Comparison of ENCODE assay signal across 1 cellular context in the genomic region with DNA sequence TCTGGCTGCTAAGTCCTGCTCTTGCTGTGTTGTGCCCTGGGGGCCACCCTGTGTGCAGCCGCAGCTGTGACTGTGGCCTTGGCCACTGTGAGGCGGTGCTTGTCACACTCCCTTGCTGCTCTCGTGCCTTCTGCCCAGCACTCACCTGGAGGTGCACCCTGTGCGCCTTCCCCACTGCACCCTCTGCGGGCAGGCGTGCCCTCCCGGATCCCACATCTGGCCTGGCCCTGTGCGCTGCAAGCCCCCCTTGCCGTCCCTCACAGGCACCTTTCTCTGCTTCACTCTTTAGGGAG.
TF ChIP-seq lines count a peak whose summit lies in the region.

No MANE protein-coding gene starts in this region.

TF ChIP-seq in K562, 482 proteins besides CTCF, POLR2A, EP300 and RAD21 (continued from another document):
- TF ChIP-seq, protein P1, sequence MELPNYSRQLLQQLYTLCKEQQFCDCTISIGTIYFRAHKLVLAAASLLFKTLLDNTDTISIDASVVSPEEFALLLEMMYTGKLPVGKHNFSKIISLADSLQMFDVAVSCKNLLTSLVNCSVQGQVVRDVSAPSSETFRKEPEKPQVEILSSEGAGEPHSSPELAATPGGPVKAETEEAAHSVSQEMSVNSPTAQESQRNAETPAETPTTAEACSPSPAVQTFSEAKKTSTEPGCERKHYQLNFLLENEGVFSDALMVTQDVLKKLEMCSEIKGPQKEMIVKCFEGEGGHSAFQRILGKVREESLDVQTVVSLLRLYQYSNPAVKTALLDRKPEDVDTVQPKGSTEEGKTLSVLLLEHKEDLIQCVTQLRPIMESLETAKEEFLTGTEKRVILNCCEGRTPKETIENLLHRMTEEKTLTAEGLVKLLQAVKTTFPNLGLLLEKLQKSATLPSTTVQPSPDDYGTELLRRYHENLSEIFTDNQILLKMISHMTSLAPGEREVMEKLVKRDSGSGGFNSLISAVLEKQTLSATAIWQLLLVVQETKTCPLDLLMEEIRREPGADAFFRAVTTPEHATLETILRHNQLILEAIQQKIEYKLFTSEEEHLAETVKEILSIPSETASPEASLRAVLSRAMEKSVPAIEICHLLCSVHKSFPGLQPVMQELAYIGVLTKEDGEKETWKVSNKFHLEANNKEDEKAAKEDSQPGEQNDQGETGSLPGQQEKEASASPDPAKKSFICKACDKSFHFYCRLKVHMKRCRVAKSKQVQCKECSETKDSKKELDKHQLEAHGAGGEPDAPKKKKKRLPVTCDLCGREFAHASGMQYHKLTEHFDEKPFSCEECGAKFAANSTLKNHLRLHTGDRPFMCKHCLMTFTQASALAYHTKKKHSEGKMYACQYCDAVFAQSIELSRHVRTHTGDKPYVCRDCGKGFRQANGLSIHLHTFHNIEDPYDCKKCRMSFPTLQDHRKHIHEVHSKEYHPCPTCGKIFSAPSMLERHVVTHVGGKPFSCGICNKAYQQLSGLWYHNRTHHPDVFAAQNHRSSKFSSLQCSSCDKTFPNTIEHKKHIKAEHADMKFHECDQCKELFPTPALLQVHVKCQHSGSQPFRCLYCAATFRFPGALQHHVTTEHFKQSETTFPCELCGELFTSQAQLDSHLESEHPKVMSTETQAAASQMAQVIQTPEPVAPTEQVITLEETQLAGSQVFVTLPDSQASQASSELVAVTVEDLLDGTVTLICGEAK (IDR thresholded peaks at IDR 0.05), result no peak
- TF ChIP-seq, protein P1 (CRISPR knock-in tag; IDR thresholded peaks at IDR 0.05), result peak; percentile 50; the same call in 1 of the 2 replicates
- TF ChIP-seq RBM22 (IDR thresholded peaks at IDR 0.05; ENCODE audit: low read depth, low read length, poor library complexity, severe bottlenecking), result no peak
- no peak for TF ChIP-seq NBN (IDR thresholded peaks at IDR 0.05; ENCODE audit: low read depth)
- TF ChIP-seq ZNF3 (CRISPR knock-in tag; IDR thresholded peaks at IDR 0.05), result no peak
- no peak for TF ChIP-seq COPS2 (conservative IDR thresholded peaks at IDR 0.05)
- peak; percentile 7 for TF ChIP-seq PCBP1 (IDR thresholded peaks at IDR 0.05; ENCODE audit: low read depth, low read length, poor library complexity, severe bottlenecking)
- TF ChIP-seq ZFP36 (IDR thresholded peaks at IDR 0.05; ENCODE audit: low read depth, low read length, partially characterized antibody), result no peak
- TF ChIP-seq, protein P2, sequence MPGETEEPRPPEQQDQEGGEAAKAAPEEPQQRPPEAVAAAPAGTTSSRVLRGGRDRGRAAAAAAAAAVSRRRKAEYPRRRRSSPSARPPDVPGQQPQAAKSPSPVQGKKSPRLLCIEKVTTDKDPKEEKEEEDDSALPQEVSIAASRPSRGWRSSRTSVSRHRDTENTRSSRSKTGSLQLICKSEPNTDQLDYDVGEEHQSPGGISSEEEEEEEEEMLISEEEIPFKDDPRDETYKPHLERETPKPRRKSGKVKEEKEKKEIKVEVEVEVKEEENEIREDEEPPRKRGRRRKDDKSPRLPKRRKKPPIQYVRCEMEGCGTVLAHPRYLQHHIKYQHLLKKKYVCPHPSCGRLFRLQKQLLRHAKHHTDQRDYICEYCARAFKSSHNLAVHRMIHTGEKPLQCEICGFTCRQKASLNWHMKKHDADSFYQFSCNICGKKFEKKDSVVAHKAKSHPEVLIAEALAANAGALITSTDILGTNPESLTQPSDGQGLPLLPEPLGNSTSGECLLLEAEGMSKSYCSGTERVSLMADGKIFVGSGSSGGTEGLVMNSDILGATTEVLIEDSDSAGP (CRISPR knock-in tag; IDR thresholded peaks at IDR 0.05), result no peak
- TF ChIP-seq ZNF124 (CRISPR knock-in tag; IDR thresholded peaks at IDR 0.05), result no peak
- TF ChIP-seq TEAD1 (CRISPR knock-in tag; IDR thresholded peaks at IDR 0.05), result no peak
- no peak for TF ChIP-seq GABPB2 (CRISPR knock-in tag; conservative IDR thresholded peaks at IDR 0.05)
- TF ChIP-seq ZNF431 (CRISPR knock-in tag; IDR thresholded peaks at IDR 0.05), result no peak
- TF ChIP-seq OTX1 (CRISPR knock-in tag; IDR thresholded peaks at IDR 0.05), result no peak
- TF ChIP-seq ZNF830 (CRISPR knock-in tag; IDR thresholded peaks at IDR 0.05), result 0 out of 2 replicates have a peak, but pooled peaks have one; percentile 1
- TF ChIP-seq, protein P3, sequence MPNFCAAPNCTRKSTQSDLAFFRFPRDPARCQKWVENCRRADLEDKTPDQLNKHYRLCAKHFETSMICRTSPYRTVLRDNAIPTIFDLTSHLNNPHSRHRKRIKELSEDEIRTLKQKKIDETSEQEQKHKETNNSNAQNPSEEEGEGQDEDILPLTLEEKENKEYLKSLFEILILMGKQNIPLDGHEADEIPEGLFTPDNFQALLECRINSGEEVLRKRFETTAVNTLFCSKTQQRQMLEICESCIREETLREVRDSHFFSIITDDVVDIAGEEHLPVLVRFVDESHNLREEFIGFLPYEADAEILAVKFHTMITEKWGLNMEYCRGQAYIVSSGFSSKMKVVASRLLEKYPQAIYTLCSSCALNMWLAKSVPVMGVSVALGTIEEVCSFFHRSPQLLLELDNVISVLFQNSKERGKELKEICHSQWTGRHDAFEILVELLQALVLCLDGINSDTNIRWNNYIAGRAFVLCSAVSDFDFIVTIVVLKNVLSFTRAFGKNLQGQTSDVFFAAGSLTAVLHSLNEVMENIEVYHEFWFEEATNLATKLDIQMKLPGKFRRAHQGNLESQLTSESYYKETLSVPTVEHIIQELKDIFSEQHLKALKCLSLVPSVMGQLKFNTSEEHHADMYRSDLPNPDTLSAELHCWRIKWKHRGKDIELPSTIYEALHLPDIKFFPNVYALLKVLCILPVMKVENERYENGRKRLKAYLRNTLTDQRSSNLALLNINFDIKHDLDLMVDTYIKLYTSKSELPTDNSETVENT (CRISPR knock-in tag; IDR thresholded peaks at IDR 0.05), result peak; percentile 69; the same call in 1 of the 2 replicates
- TF ChIP-seq, protein P4, sequence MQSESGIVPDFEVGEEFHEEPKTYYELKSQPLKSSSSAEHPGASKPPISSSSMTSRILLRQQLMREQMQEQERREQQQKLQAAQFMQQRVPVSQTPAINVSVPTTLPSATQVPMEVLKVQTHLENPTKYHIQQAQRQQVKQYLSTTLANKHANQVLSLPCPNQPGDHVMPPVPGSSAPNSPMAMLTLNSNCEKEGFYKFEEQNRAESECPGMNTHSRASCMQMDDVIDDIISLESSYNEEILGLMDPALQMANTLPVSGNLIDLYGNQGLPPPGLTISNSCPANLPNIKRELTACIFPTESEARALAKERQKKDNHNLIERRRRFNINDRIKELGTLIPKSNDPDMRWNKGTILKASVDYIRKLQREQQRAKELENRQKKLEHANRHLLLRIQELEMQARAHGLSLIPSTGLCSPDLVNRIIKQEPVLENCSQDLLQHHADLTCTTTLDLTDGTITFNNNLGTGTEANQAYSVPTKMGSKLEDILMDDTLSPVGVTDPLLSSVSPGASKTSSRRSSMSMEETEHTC (IDR thresholded peaks at IDR 0.05), result no peak
- TF ChIP-seq, protein P5, sequence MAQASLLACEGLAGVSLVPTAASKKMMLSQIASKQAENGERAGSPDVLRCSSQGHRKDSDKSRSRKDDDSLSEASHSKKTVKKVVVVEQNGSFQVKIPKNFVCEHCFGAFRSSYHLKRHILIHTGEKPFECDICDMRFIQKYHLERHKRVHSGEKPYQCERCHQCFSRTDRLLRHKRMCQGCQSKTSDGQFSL (CRISPR knock-in tag; IDR thresholded peaks at IDR 0.05), result no peak
- TF ChIP-seq, protein P5 (tag; IDR thresholded peaks at IDR 0.05), result no peak
- TF ChIP-seq HOXB6 (CRISPR knock-in tag; IDR thresholded peaks at IDR 0.05; ENCODE audit: borderline replicate concordance), result no peak
